Comparison of ENCODE assay signal across 1 cellular context in the genomic region with DNA sequence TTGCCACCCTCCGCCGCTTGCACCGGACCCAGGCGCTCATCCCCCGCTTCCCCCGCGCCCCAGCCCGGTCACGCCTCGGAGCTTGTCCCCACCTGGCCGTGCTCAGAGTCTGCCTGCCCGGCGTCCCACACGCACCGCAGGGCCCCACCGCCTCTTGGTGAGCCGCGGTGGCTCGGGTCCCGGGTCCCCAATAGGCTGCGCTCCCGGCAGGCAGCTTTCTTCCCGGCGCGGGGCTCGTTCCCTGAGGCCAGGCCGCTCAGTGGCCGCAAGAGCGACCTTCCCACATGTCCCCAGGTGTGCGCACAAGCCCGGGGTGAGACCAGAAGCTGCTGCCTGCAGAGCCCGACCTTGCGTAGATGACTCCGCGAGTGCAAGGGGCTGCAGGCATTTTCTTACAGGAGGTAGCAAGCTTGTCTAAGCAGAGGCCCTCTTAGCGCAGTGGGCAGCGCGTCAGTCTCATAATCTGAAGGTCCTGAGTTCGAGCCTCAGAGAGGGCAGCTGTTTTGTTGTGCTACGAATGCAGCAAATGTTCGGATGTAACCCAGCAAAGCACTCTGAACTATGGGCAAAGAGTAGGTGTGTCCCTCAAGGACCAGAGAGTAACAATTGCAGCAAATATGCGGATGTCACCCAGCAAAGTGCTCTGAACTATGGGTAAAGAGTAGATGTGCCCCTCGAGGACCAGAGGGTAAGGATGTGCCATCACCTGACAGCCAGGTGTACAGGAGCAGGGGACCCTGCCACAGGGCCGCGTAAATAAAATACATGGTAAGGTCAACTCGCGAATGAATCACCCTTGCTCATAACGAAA.
TF ChIP-seq lines count a peak whose summit lies in the region.

No MANE protein-coding gene starts in this region.

TF ChIP-seq in HEK293, 187 proteins besides CTCF, POLR2A, EP300 and RAD21 (continued from another document):
- TF ChIP-seq, protein P1, sequence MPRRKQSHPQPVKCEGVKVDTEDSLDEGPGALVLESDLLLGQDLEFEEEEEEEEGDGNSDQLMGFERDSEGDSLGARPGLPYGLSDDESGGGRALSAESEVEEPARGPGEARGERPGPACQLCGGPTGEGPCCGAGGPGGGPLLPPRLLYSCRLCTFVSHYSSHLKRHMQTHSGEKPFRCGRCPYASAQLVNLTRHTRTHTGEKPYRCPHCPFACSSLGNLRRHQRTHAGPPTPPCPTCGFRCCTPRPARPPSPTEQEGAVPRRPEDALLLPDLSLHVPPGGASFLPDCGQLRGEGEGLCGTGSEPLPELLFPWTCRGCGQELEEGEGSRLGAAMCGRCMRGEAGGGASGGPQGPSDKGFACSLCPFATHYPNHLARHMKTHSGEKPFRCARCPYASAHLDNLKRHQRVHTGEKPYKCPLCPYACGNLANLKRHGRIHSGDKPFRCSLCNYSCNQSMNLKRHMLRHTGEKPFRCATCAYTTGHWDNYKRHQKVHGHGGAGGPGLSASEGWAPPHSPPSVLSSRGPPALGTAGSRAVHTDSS (tag by site-specific recombination; IDR thresholded peaks at IDR 0.05), result peak; percentile 68
- TF ChIP-seq ZNF140 (tag by site-specific recombination; IDR thresholded peaks at IDR 0.05), result no peak
- no peak for TF ChIP-seq ZNF114 (tag by site-specific recombination; IDR thresholded peaks at IDR 0.05)
- peak; percentile 85; the same call in 1 of the 2 replicates for TF ChIP-seq ZSCAN23 (tag by site-specific recombination; IDR thresholded peaks at IDR 0.05)
- TF ChIP-seq, protein P2, sequence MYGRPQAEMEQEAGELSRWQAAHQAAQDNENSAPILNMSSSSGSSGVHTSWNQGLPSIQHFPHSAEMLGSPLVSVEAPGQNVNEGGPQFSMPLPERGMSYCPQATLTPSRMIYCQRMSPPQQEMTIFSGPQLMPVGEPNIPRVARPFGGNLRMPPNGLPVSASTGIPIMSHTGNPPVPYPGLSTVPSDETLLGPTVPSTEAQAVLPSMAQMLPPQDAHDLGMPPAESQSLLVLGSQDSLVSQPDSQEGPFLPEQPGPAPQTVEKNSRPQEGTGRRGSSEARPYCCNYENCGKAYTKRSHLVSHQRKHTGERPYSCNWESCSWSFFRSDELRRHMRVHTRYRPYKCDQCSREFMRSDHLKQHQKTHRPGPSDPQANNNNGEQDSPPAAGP (tag by site-specific recombination; IDR thresholded peaks at IDR 0.05), result peak; percentile 83
- no peak for TF ChIP-seq TCF7L2 (IDR thresholded peaks at IDR 0.05; ENCODE audit: borderline replicate concordance, low read depth, low read length)
- no peak for TF ChIP-seq ZNF48 (tag by site-specific recombination; IDR thresholded peaks at IDR 0.05)
- TF ChIP-seq YY1 (tag by site-specific recombination; IDR thresholded peaks at IDR 0.05), result no peak
- TF ChIP-seq, protein P3, sequence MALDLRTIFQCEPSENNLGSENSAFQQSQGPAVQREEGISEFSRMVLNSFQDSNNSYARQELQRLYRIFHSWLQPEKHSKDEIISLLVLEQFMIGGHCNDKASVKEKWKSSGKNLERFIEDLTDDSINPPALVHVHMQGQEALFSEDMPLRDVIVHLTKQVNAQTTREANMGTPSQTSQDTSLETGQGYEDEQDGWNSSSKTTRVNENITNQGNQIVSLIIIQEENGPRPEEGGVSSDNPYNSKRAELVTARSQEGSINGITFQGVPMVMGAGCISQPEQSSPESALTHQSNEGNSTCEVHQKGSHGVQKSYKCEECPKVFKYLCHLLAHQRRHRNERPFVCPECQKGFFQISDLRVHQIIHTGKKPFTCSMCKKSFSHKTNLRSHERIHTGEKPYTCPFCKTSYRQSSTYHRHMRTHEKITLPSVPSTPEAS (tag by site-specific recombination; IDR thresholded peaks at IDR 0.05), result peak; percentile 58
- TF ChIP-seq, protein P4, sequence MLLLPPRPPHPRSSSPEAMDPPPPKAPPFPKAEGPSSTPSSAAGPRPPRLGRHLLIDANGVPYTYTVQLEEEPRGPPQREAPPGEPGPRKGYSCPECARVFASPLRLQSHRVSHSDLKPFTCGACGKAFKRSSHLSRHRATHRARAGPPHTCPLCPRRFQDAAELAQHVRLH (tag by site-specific recombination; IDR thresholded peaks at IDR 0.05), result peak; percentile 86
- TF ChIP-seq ZNF510 (tag by site-specific recombination; IDR thresholded peaks at IDR 0.05; ENCODE audit: insufficient replicate concordance), result peak; percentile 64
- TF ChIP-seq ZNF23 (tag by site-specific recombination; IDR thresholded peaks at IDR 0.05; ENCODE audit: borderline replicate concordance), result no peak
- TF ChIP-seq KLF8 (tag by site-specific recombination; IDR thresholded peaks at IDR 0.05), result peak; percentile 82
- TF ChIP-seq ZNF37A (tag by site-specific recombination; IDR thresholded peaks at IDR 0.05), result no peak
- peak; percentile 100 for TF ChIP-seq ZEB2 (tag by site-specific recombination; IDR thresholded peaks at IDR 0.05)
- peak; percentile 68; the same call in 1 of the 2 replicates for TF ChIP-seq ZNF239 (tag by site-specific recombination; IDR thresholded peaks at IDR 0.05)
- peak; percentile 88 for TF ChIP-seq SP7 (tag by site-specific recombination; IDR thresholded peaks at IDR 0.05)
- TF ChIP-seq ZNF837 (tag by site-specific recombination; IDR thresholded peaks at IDR 0.05), result peak; percentile 74
- no peak for TF ChIP-seq WT1 (tag by site-specific recombination; IDR thresholded peaks at IDR 0.05)
- TF ChIP-seq ZNF501 (tag by site-specific recombination; IDR thresholded peaks at IDR 0.05), result peak; percentile 91
- peak; percentile 94 for TF ChIP-seq KLF16 (tag by site-specific recombination; IDR thresholded peaks at IDR 0.05)
- TF ChIP-seq ZNF133 (tag by site-specific recombination; IDR thresholded peaks at IDR 0.05), result 0 out of 2 replicates have a peak, but pooled peaks have one; percentile 16
- TF ChIP-seq ZBTB7A (tag by site-specific recombination; IDR thresholded peaks at IDR 0.05; ENCODE audit: low read depth), result peak; percentile 64; the same call in 1 of the 2 replicates
- TF ChIP-seq ZBTB20 (tag by site-specific recombination; IDR thresholded peaks at IDR 0.05), result peak; percentile 94
- TF ChIP-seq MZF1 (tag by site-specific recombination; IDR thresholded peaks at IDR 0.05; ENCODE audit: borderline replicate concordance), result peak; percentile 99
- TF ChIP-seq, protein P5, sequence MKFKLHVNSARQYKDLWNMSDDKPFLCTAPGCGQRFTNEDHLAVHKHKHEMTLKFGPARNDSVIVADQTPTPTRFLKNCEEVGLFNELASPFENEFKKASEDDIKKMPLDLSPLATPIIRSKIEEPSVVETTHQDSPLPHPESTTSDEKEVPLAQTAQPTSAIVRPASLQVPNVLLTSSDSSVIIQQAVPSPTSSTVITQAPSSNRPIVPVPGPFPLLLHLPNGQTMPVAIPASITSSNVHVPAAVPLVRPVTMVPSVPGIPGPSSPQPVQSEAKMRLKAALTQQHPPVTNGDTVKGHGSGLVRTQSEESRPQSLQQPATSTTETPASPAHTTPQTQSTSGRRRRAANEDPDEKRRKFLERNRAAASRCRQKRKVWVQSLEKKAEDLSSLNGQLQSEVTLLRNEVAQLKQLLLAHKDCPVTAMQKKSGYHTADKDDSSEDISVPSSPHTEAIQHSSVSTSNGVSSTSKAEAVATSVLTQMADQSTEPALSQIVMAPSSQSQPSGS (tag by site-specific recombination; IDR thresholded peaks at IDR 0.05; ENCODE audit: low read depth), result no peak
- peak; percentile 60 for TF ChIP-seq SP3 (tag by site-specific recombination; IDR thresholded peaks at IDR 0.05)
- peak; percentile 63; the same call in 1 of the 2 replicates for TF ChIP-seq ZSCAN16 (tag by site-specific recombination; IDR thresholded peaks at IDR 0.05)
- TF ChIP-seq, protein P6, sequence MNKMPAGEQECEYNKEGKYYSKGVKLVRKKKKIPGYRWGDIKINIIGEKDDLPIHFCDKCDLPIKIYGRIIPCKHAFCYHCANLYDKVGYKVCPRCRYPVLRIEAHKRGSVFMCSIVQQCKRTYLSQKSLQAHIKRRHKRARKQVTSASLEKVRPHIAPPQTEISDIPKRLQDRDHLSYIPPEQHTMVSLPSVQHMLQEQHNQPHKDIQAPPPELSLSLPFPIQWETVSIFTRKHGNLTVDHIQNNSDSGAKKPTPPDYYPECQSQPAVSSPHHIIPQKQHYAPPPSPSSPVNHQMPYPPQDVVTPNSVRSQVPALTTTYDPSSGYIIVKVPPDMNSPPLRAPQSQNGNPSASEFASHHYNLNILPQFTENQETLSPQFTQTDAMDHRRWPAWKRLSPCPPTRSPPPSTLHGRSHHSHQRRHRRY (tag by site-specific recombination; IDR thresholded peaks at IDR 0.05), result peak; percentile 44; the same call in 1 of the 2 replicates
- 0 out of 2 replicates have a peak, but pooled peaks have one; percentile 18 for TF ChIP-seq ZNF19 (tag by site-specific recombination; IDR thresholded peaks at IDR 0.05; ENCODE audit: low read depth)
- TF ChIP-seq ZNF629 (tag by site-specific recombination; IDR thresholded peaks at IDR 0.05), result peak; percentile 69
- peak; percentile 61; the same call in 1 of the 2 replicates for TF ChIP-seq ZNF558 (tag by site-specific recombination; IDR thresholded peaks at IDR 0.05)
- peak; percentile 95 for TF ChIP-seq ZXDB (tag by site-specific recombination; IDR thresholded peaks at IDR 0.05)
- no peak for TF ChIP-seq GLI2 (tag by site-specific recombination; IDR thresholded peaks at IDR 0.05; ENCODE audit: borderline replicate concordance, low read depth)
- peak; percentile 59 for TF ChIP-seq ZBTB26 (tag by site-specific recombination; optimal IDR thresholded peaks at IDR 0.05)
- TF ChIP-seq ZNF280D (tag by site-specific recombination; IDR thresholded peaks at IDR 0.05), result 0 out of 2 replicates have a peak, but pooled peaks have one; percentile 38
- peak; percentile 28 for TF ChIP-seq ZNF623 (tag by site-specific recombination; IDR thresholded peaks at IDR 0.05)
- peak; percentile 97 for TF ChIP-seq KLF9 (tag by site-specific recombination; IDR thresholded peaks at IDR 0.05; ENCODE audit: low read depth)
- TF ChIP-seq, protein P7, sequence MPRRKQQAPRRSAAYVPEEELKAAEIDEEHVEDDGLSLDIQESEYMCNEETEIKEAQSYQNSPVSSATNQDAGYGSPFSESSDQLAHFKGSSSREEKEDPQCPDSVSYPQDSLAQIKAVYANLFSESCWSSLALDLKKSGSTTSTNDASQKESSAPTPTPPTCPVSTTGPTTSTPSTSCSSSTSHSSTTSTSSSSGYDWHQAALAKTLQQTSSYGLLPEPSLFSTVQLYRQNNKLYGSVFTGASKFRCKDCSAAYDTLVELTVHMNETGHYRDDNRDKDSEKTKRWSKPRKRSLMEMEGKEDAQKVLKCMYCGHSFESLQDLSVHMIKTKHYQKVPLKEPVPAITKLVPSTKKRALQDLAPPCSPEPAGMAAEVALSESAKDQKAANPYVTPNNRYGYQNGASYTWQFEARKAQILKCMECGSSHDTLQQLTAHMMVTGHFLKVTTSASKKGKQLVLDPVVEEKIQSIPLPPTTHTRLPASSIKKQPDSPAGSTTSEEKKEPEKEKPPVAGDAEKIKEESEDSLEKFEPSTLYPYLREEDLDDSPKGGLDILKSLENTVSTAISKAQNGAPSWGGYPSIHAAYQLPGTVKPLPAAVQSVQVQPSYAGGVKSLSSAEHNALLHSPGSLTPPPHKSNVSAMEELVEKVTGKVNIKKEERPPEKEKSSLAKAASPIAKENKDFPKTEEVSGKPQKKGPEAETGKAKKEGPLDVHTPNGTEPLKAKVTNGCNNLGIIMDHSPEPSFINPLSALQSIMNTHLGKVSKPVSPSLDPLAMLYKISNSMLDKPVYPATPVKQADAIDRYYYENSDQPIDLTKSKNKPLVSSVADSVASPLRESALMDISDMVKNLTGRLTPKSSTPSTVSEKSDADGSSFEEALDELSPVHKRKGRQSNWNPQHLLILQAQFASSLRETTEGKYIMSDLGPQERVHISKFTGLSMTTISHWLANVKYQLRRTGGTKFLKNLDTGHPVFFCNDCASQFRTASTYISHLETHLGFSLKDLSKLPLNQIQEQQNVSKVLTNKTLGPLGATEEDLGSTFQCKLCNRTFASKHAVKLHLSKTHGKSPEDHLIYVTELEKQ (tag by site-specific recombination; IDR thresholded peaks at IDR 0.05; ENCODE audit: borderline replicate concordance), result peak; percentile 62
- TF ChIP-seq ZBTB48 (tag by site-specific recombination; IDR thresholded peaks at IDR 0.05), result peak; percentile 73
- 0 out of 2 replicates have a peak, but pooled peaks have one; percentile 54 for TF ChIP-seq GLI4 (tag by site-specific recombination; IDR thresholded peaks at IDR 0.05)
- TF ChIP-seq ZNF341 (tag by site-specific recombination; IDR thresholded peaks at IDR 0.05; ENCODE audit: low read depth), result 0 out of 2 replicates have a peak, but pooled peaks have one; percentile 14
- TF ChIP-seq ZNF660 (tag by site-specific recombination; IDR thresholded peaks at IDR 0.05), result peak; percentile 93
- no peak for TF ChIP-seq ZNF426 (tag by site-specific recombination; IDR thresholded peaks at IDR 0.05)
